In genomic region chr2:11379558-11379957, GRCh38 we compare ENCODE assay signal across 14 cellular contexts. TPM values are rescaled to one million over a fixed set of nuclear protein-coding genes. Genes with fewer than 3 reads are reported as not detected.
DNase-seq lines count a peak whose midpoint lies in the region; ATAC-seq, FAIRE-seq and TF ChIP-seq lines count a peak whose summit lies in the region.
"Had no signal": no experiment of that assay in that cellular context is flagged by ENCODE, and none has a peak within 500 bp of the region (broad histone marks: within the 10 kb centered on the region; RNA-seq: fewer than 3 reads in every experiment).

No MANE protein-coding gene starts in this region.

- H3K27ac ChIP-seq in left lung: peak overlapping the region; percentile 56 to 79
- peak overlapping the region; percentile 90 to 93 for H3K27ac ChIP-seq in tibial artery
- H3K27ac ChIP-seq: epithelial cell of prostate had no signal

- DNase-seq in HFFc6 (no peak), bronchial epithelial cell (ENCODE audit: low read depth) (peak; percentile 62), left lung (no peak), tibial artery (no peak), KBM-7 (no peak), HTR-8/SVneo (ENCODE audit: insufficient read length, low spot score) (no peak)
- DNase-seq: activated naive CD4-positive, alpha-beta T cell; caudate nucleus; MG63; stimulated activated CD4-positive, alpha-beta T cell treated with anti-CD3 and anti-CD28 coated beads, Interleukin-4, amount 100 ng/mL, for 24 hours; stimulated activated naive CD4-positive, alpha-beta T cell treated with Interleukin-2 at 50 U/mL for 16 hours had no signal

- no peak overlapping the region for H3K4me3 Mint-ChIP-seq in HFFc6

- H3K27ac Mint-ChIP-seq in HFFc6: peak overlapping the region; percentile 15; the same call in 1 of the 2 replicates
- H3K27ac Mint-ChIP-seq: memory B cell had no signal

- peaks cover 16 to 26% of the 10 kb centered on the region in 2 donors for H3K4me1 ChIP-seq in left lung
- H3K4me1 ChIP-seq in tibial artery: peaks cover 4 to 57% (median 32%) of the 10 kb centered on the region in 4 donors

- no peak for ATAC-seq in left lung
- ATAC-seq in GM21576 (IDR thresholded peaks at IDR 0.05; ENCODE audit: unreplicated experiment): no peak

- TF ChIP-seq CTCF in HFFc6 (IDR thresholded peaks at IDR 0.05) (no peak), bronchial epithelial cell (IDR thresholded peaks at IDR 0.05; ENCODE audit: insufficient read depth, low read length, severe bottlenecking) (no peak), left lung (IDR thresholded peaks at IDR 0.05) (no peak), tibial artery (IDR thresholded peaks at IDR 0.05) (no peak)

- intact Hi-C loops in left lung (cut with DNase I): no loop called here
- intact Hi-C loops in tibial artery (cut with DNase I; ENCODE audit: low total_unique reads): no loop called here

- no peaks in the 10 kb centered on the region for H3K36me3 ChIP-seq in bronchial epithelial cell (ENCODE audit: control insufficient read depth, insufficient read depth, low read length)
- no peaks in the 10 kb centered on the region for H3K36me3 ChIP-seq in left lung
- H3K36me3 ChIP-seq in tibial artery: no peaks in the 10 kb centered on the region
- H3K36me3 ChIP-seq: MG63 had no signal

- H3K27me3 ChIP-seq in bronchial epithelial cell (ENCODE audit: control insufficient read depth, insufficient read depth, low read length): no peaks in the 10 kb centered on the region
- no peaks in the 10 kb centered on the region for H3K27me3 ChIP-seq in left lung
- H3K27me3 ChIP-seq in tibial artery: no peaks in the 10 kb centered on the region
- H3K27me3 ChIP-seq: MG63 had no signal

- H3K4me1 Mint-ChIP-seq in HFFc6 (ENCODE audit: low read depth): peaks cover 25% of the 10 kb centered on the region

- H3K27me3 Mint-ChIP-seq in HFFc6 (ENCODE audit: insufficient read depth): peaks cover 2% of the 10 kb centered on the region; the same call in 1 of the 2 replicates
- H3K27me3 Mint-ChIP-seq: memory B cell had no signal

- no peaks in the 10 kb centered on the region for H3K36me3 Mint-ChIP-seq in HFFc6 (ENCODE audit: low read depth)
- H3K36me3 Mint-ChIP-seq: memory B cell had no signal

- H3K9me3 Mint-ChIP-seq in HFFc6: no peaks in the 10 kb centered on the region
- H3K9me3 Mint-ChIP-seq: memory B cell had no signal

- no peaks in the 10 kb centered on the region for H3K9me3 ChIP-seq in left lung
- no peaks in the 10 kb centered on the region for H3K9me3 ChIP-seq in tibial artery
- H3K9me3 ChIP-seq: MG63 had no signal

- FAIRE-seq in bronchial epithelial cell (lab: Jason Lieb, UNC): no peak
- no peak for FAIRE-seq in HTR-8/SVneo (lab: Jason Lieb, UNC)

- in situ Hi-C loops in KBM-7 (cut with MboI; ENCODE audit: low pct_unique_long_range_greater_than_20kb, low sequenced_read_pairs): no loop called here

- H3K4me3 ChIP-seq in bronchial epithelial cell (ENCODE audit: low read depth, low read length) (no peak overlapping the region), left lung (no peak overlapping the region), tibial artery (no peak overlapping the region)
- H3K4me3 ChIP-seq: MG63 had no signal

RNA-seq across cellular contexts. Expression of gene ROCK2, which starts 35.1 kb away (rescaled TPM):
- total RNA-seq in HFFc6 (2021; fragmentation: NEBNext Ultra II Directional; extraction: Animal tissue kit (Norgen Biotek cat#: 25700)): 10 to 100 TPM; 41.6 to 54.3 (median 51.7) TPM
- total RNA-seq in bronchial epithelial cell (20.0 and 20.7 TPM in 2 replicates), left lung (10 to 100 TPM; 49.4 to 59.0 TPM)
